ENCODE assay signal across 1 cellular context in the genomic region with DNA sequence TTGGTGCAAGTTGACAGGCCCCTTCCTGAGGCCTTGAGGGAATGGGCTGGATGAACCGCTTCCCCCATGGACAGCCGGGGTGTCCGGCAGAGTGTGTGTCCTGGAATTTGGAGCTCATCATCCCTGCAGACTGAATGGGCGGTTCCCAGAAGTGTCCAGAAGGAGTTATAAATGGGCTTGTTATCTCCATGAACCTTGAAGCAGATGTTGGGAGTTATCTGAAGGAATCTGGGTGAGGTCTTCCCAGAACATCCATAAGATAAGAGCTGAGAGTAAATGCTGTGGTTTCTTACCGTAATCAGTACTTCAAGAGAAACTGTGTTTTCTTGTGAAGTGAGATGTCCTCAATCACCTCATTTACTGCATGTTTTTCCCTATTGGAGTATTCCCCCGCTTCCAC.
A peak's percentile ranks its signal among the peaks of the same experiment; 100 is the strongest.
TF ChIP-seq lines count a peak whose summit lies in the region.

No MANE protein-coding gene starts in this region.

TF ChIP-seq in K562, 482 proteins besides CTCF, POLR2A, EP300 and RAD21 (continued from another document and continues in another):
- peak; percentile 90 to 100 for TF ChIP-seq RCOR1 (IDR thresholded peaks at IDR 0.05; ENCODE audit: borderline replicate concordance in 1 of 2, low read depth in 2 of 2, low read length in 2 of 2)
- TF ChIP-seq, protein P1, sequence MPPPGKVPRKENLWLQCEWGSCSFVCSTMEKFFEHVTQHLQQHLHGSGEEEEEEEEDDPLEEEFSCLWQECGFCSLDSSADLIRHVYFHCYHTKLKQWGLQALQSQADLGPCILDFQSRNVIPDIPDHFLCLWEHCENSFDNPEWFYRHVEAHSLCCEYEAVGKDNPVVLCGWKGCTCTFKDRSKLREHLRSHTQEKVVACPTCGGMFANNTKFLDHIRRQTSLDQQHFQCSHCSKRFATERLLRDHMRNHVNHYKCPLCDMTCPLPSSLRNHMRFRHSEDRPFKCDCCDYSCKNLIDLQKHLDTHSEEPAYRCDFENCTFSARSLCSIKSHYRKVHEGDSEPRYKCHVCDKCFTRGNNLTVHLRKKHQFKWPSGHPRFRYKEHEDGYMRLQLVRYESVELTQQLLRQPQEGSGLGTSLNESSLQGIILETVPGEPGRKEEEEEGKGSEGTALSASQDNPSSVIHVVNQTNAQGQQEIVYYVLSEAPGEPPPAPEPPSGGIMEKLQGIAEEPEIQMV (tag; conservative IDR thresholded peaks at IDR 0.05; ENCODE audit: low read depth): no peak
- TF ChIP-seq CXXC5 (CRISPR knock-in tag; IDR thresholded peaks at IDR 0.05): peak; percentile 72
- TF ChIP-seq, protein P2, sequence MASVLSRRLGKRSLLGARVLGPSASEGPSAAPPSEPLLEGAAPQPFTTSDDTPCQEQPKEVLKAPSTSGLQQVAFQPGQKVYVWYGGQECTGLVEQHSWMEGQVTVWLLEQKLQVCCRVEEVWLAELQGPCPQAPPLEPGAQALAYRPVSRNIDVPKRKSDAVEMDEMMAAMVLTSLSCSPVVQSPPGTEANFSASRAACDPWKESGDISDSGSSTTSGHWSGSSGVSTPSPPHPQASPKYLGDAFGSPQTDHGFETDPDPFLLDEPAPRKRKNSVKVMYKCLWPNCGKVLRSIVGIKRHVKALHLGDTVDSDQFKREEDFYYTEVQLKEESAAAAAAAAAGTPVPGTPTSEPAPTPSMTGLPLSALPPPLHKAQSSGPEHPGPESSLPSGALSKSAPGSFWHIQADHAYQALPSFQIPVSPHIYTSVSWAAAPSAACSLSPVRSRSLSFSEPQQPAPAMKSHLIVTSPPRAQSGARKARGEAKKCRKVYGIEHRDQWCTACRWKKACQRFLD (CRISPR knock-in tag; IDR thresholded peaks at IDR 0.05): peak; percentile 85
- TF ChIP-seq ZNF212 (CRISPR knock-in tag; IDR thresholded peaks at IDR 0.05): no peak
- TF ChIP-seq NR4A1 (CRISPR knock-in tag; IDR thresholded peaks at IDR 0.05): no peak
- TF ChIP-seq NR4A1 (tag; IDR thresholded peaks at IDR 0.05): peak; percentile 91
- TF ChIP-seq CHD1 (IDR thresholded peaks at IDR 0.05; ENCODE audit: low read length): no peak
- TF ChIP-seq PYGO2 (tag; IDR thresholded peaks at IDR 0.05): peak; percentile 91
- peak; percentile 95; the same call in 1 of the 2 replicates for TF ChIP-seq HEY1 (CRISPR knock-in tag; IDR thresholded peaks at IDR 0.05; ENCODE audit: borderline replicate concordance)
- TF ChIP-seq, protein P3, sequence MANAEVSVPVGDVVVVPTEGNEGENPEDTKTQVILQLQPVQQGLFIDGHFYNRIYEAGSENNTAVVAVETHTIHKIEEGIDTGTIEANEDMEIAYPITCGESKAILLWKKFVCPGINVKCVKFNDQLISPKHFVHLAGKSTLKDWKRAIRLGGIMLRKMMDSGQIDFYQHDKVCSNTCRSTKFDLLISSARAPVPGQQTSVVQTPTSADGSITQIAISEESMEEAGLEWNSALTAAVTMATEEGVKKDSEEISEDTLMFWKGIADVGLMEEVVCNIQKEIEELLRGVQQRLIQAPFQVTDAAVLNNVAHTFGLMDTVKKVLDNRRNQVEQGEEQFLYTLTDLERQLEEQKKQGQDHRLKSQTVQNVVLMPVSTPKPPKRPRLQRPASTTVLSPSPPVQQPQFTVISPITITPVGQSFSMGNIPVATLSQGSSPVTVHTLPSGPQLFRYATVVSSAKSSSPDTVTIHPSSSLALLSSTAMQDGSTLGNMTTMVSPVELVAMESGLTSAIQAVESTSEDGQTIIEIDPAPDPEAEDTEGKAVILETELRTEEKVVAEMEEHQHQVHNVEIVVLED (CRISPR knock-in tag; IDR thresholded peaks at IDR 0.05): peak; percentile 38; the same call in 1 of the 2 replicates
- no peak for TF ChIP-seq SRSF3 (IDR thresholded peaks at IDR 0.05; ENCODE audit: insufficient read depth, low read length)
- TF ChIP-seq DACH1 (IDR thresholded peaks at IDR 0.05; ENCODE audit: partially characterized antibody): no peak
- no peak for TF ChIP-seq ESRRB (CRISPR knock-in tag; IDR thresholded peaks at IDR 0.05; ENCODE audit: borderline replicate concordance)
- peak; percentile 72; the same call in 1 of the 2 replicates for TF ChIP-seq NCOA1 (IDR thresholded peaks at IDR 0.05; ENCODE audit: low read depth)
- TF ChIP-seq ZZZ3 (IDR thresholded peaks at IDR 0.05): no peak
- TF ChIP-seq NR3C1 (CRISPR knock-in tag; IDR thresholded peaks at IDR 0.05): no peak
- TF ChIP-seq KDM4B (IDR thresholded peaks at IDR 0.05; ENCODE audit: borderline replicate concordance in 2 of 2, low read depth in 1 of 2): no peak
- TF ChIP-seq ZNF644 (tag; IDR thresholded peaks at IDR 0.05; ENCODE audit: low read depth): peak; percentile 97
- TF ChIP-seq ZKSCAN8 (CRISPR knock-in tag; IDR thresholded peaks at IDR 0.05): peak; percentile 73; the same call in 1 of the 2 replicates
- TF ChIP-seq TEAD4 (IDR thresholded peaks at IDR 0.05; ENCODE audit: low read length): peak; percentile 96
- TF ChIP-seq TEAD4 (CRISPR knock-in tag; IDR thresholded peaks at IDR 0.05; ENCODE audit: borderline replicate concordance): no peak
- TF ChIP-seq ZNF589 (CRISPR knock-in tag; IDR thresholded peaks at IDR 0.05; ENCODE audit: low read depth): peak; percentile 97
- no peak for TF ChIP-seq SAFB2 (IDR thresholded peaks at IDR 0.05; ENCODE audit: borderline replicate concordance, low read depth, low read length, severe bottlenecking)
- TF ChIP-seq, protein P4, sequence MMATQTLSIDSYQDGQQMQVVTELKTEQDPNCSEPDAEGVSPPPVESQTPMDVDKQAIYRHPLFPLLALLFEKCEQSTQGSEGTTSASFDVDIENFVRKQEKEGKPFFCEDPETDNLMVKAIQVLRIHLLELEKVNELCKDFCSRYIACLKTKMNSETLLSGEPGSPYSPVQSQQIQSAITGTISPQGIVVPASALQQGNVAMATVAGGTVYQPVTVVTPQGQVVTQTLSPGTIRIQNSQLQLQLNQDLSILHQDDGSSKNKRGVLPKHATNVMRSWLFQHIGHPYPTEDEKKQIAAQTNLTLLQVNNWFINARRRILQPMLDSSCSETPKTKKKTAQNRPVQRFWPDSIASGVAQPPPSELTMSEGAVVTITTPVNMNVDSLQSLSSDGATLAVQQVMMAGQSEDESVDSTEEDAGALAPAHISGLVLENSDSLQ (IDR thresholded peaks at IDR 0.05): peak; percentile 90
- TF ChIP-seq ZNF445 (CRISPR knock-in tag; IDR thresholded peaks at IDR 0.05; ENCODE audit: low read depth): no peak
- 0 out of 2 replicates have a peak, but pooled peaks have one; percentile 36 for TF ChIP-seq BCL6 (CRISPR knock-in tag; IDR thresholded peaks at IDR 0.05)
- no peak for TF ChIP-seq ZFX (CRISPR knock-in tag; IDR thresholded peaks at IDR 0.05)
- no peak for TF ChIP-seq GABPA (tag; conservative IDR thresholded peaks at IDR 0.05; ENCODE audit: low read depth)
- TF ChIP-seq MCM3 (IDR thresholded peaks at IDR 0.05): no peak
- peak; percentile 96 for TF ChIP-seq MTA2 (IDR thresholded peaks at IDR 0.05; ENCODE audit: low read depth)
- TF ChIP-seq SMARCA5 (IDR thresholded peaks at IDR 0.05): no peak
- peak; percentile 95; the same call in 1 of the 2 replicates for TF ChIP-seq SMARCE1 (IDR thresholded peaks at IDR 0.05)
- peak; percentile 87 for TF ChIP-seq FOSL1 (tag; conservative IDR thresholded peaks at IDR 0.05)
- TF ChIP-seq KLF1 (tag; IDR thresholded peaks at IDR 0.05): peak; percentile 96
- TF ChIP-seq CGGBP1 (CRISPR knock-in tag; IDR thresholded peaks at IDR 0.05): no peak
- peak; percentile 92; the same call in 1 of the 2 replicates for TF ChIP-seq PML (IDR thresholded peaks at IDR 0.05; ENCODE audit: low read length)
- peak; percentile 81 for TF ChIP-seq HDAC3 (IDR thresholded peaks at IDR 0.05; ENCODE audit: borderline replicate concordance, partially characterized antibody)
- peak; percentile 40; the same call in 1 of the 2 replicates for TF ChIP-seq ZBED1 (IDR thresholded peaks at IDR 0.05)
- TF ChIP-seq REST (CRISPR knock-in tag; IDR thresholded peaks at IDR 0.05; ENCODE audit: low read depth): 0 out of 2 replicates have a peak, but pooled peaks have one; percentile 53
- TF ChIP-seq GATAD2A (IDR thresholded peaks at IDR 0.05): 0 out of 2 replicates have a peak, but pooled peaks have one; percentile 16
- TF ChIP-seq TAF9B (IDR thresholded peaks at IDR 0.05; ENCODE audit: partially characterized antibody): no peak
- TF ChIP-seq EP400 (IDR thresholded peaks at IDR 0.05): 0 out of 2 replicates have a peak, but pooled peaks have one; percentile 15
- TF ChIP-seq NCOR1 (IDR thresholded peaks at IDR 0.05): peak; percentile 92
- peak; percentile 40 to 42; a peak in 2 of 4 replicates for TF ChIP-seq MAZ (CRISPR knock-in tag; conservative IDR thresholded peaks at IDR 0.05 in 1 of 2, IDR thresholded peaks at IDR 0.05 in 1 of 2)
- TF ChIP-seq, protein P5, sequence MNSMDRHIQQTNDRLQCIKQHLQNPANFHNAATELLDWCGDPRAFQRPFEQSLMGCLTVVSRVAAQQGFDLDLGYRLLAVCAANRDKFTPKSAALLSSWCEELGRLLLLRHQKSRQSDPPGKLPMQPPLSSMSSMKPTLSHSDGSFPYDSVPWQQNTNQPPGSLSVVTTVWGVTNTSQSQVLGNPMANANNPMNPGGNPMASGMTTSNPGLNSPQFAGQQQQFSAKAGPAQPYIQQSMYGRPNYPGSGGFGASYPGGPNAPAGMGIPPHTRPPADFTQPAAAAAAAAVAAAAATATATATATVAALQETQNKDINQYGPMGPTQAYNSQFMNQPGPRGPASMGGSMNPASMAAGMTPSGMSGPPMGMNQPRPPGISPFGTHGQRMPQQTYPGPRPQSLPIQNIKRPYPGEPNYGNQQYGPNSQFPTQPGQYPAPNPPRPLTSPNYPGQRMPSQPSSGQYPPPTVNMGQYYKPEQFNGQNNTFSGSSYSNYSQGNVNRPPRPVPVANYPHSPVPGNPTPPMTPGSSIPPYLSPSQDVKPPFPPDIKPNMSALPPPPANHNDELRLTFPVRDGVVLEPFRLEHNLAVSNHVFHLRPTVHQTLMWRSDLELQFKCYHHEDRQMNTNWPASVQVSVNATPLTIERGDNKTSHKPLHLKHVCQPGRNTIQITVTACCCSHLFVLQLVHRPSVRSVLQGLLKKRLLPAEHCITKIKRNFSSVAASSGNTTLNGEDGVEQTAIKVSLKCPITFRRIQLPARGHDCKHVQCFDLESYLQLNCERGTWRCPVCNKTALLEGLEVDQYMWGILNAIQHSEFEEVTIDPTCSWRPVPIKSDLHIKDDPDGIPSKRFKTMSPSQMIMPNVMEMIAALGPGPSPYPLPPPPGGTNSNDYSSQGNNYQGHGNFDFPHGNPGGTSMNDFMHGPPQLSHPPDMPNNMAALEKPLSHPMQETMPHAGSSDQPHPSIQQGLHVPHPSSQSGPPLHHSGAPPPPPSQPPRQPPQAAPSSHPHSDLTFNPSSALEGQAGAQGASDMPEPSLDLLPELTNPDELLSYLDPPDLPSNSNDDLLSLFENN (IDR thresholded peaks at IDR 0.05; ENCODE audit: low read depth in 2 of 2, low read length in 2 of 2): peak in 1 of 2 experiments; percentile 77; a peak in 2 of 4 replicates
- no peak for TF ChIP-seq CLOCK (CRISPR knock-in tag; IDR thresholded peaks at IDR 0.05; ENCODE audit: borderline replicate concordance)
- TF ChIP-seq PRMT5 (CRISPR knock-in tag; IDR thresholded peaks at IDR 0.05): no peak
- peak in 1 of 2 experiments; percentile 92; a peak in 2 of 4 replicates for TF ChIP-seq TEAD1 (CRISPR knock-in tag; IDR thresholded peaks at IDR 0.05)
- peak; percentile 95 for TF ChIP-seq KLF16 (IDR thresholded peaks at IDR 0.05)
- TF ChIP-seq JUND (IDR thresholded peaks at IDR 0.05; ENCODE audit: borderline replicate concordance, low read depth, low read length): peak; percentile 66; the same call in 1 of the 2 replicates
- peak; percentile 52; the same call in 1 of the 3 replicates for TF ChIP-seq JUND (tag; IDR thresholded peaks at IDR 0.05; ENCODE audit: borderline replicate concordance, low read depth, low read length)
- TF ChIP-seq CREBBP (IDR thresholded peaks at IDR 0.05; ENCODE audit: low read depth, low read length): no peak
- 0 out of 2 replicates have a peak, but pooled peaks have one; percentile 49 for TF ChIP-seq ZBTB17 (CRISPR knock-in tag; IDR thresholded peaks at IDR 0.05)
- TF ChIP-seq HMG20A (CRISPR knock-in tag; conservative IDR thresholded peaks at IDR 0.05): peak; percentile 85
